In the genomic region with DNA sequence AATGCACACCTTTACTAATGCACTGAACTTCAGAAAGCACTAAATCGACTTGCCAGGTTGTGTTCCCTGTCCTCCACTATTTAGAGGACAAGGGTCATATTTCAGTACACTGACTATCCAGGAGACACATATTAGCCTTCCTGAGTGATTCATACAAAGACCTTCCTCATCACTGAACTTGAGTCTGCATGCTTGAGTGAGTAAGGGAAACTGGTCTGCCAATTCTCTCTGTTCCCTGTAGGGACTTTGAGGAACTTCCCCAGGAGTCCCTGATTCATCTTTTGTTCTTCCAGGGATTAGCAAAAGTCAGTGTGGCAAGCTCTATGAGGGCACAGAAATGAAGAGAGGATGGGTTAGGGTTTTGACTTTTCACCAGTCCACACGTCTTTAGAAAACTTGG, we compare ENCODE assay signal across 20 cellular contexts.
DNase-seq lines count a peak whose midpoint lies in the region; ATAC-seq and TF ChIP-seq lines count a peak whose summit lies in the region.
"Had no signal": no experiment of that assay in that cellular context is flagged by ENCODE, and none has a peak within 500 bp of the region (broad histone marks: within the 10 kb centered on the region; RNA-seq: fewer than 3 reads in every experiment).

No MANE protein-coding gene starts in this region.

- CTCF ChIA-PET in MCF 10A (lab: Yijun Ruan, JAX), result no interaction called here

- no peaks in the 10 kb centered on the region for H3K9me3 ChIP-seq in breast epithelium
- no peaks in the 10 kb centered on the region for H3K9me3 ChIP-seq in upper lobe of right lung
- H3K9me3 ChIP-seq: SK-N-SH, upper lobe of left lung had no signal

- no peaks in the 10 kb centered on the region for H3K27me3 Mint-ChIP-seq in MCF 10A (ENCODE audit: insufficient read depth, unreplicated experiment)
- H3K27me3 Mint-ChIP-seq: activated CD4-positive, alpha-beta T cell treated with anti-CD3 and anti-CD28 coated beads, Interleukin-2, amount 10 ng/mL, durations not matched to agents 7 days and 5 days; activated naive CD8-positive, alpha-beta T cell treated with anti-CD3 and anti-CD28 coated beads for 36 hours; CD4-positive, CD25-positive, alpha-beta regulatory T cell; stimulated activated memory B cell treated with anti-CD40 and anti-IgM and Interleukin-4, amounts not matched to agents 10 μg/mL and 1 μg/mL and 100 μg/mL, for 72 hours had no signal

- TF ChIP-seq CTCF in MCF 10A (IDR thresholded peaks at IDR 0.05; ENCODE audit: unreplicated experiment), result no peak
- no peak for TF ChIP-seq CTCF in breast epithelium (IDR thresholded peaks at IDR 0.05)
- no peak for TF ChIP-seq CTCF in astrocyte of the spinal cord (IDR thresholded peaks at IDR 0.05; ENCODE audit: low read depth, low read length)
- no peak for TF ChIP-seq CTCF in upper lobe of right lung (IDR thresholded peaks at IDR 0.05)
- TF ChIP-seq CTCF in GM10266 (IDR thresholded peaks at IDR 0.05; ENCODE audit: control insufficient read depth, insufficient read depth, low read depth, missing control alignments), result no peak

- H3K4me3 ChIP-seq in breast epithelium (no peak overlapping the region), astrocyte of the spinal cord (ENCODE audit: low read depth, low read length) (no peak overlapping the region), upper lobe of right lung (no peak overlapping the region)
- H3K4me3 ChIP-seq: PC-9, upper lobe of left lung had no signal

- no peaks in the 10 kb centered on the region for H3K36me3 Mint-ChIP-seq in MCF 10A (ENCODE audit: insufficient read depth, unreplicated experiment)
- H3K36me3 Mint-ChIP-seq: activated naive CD8-positive, alpha-beta T cell treated with anti-CD3 and anti-CD28 coated beads for 36 hours; CD4-positive, CD25-positive, alpha-beta regulatory T cell; stimulated activated memory B cell treated with anti-CD40 and anti-IgM and Interleukin-4, amounts not matched to agents 10 μg/mL and 1 μg/mL and 100 μg/mL, for 72 hours had no signal

- H3K9me3 Mint-ChIP-seq in MCF 10A (ENCODE audit: unreplicated experiment), result no peaks in the 10 kb centered on the region
- H3K9me3 Mint-ChIP-seq: activated CD4-positive, alpha-beta T cell treated with anti-CD3 and anti-CD28 coated beads, Interleukin-2, amount 10 ng/mL, durations not matched to agents 7 days and 5 days; activated naive CD8-positive, alpha-beta T cell treated with anti-CD3 and anti-CD28 coated beads for 36 hours; stimulated activated memory B cell treated with anti-CD40 and anti-IgM and Interleukin-4, amounts not matched to agents 10 μg/mL and 1 μg/mL and 100 μg/mL, for 72 hours had no signal

- H3K27me3 ChIP-seq in breast epithelium (no peaks in the 10 kb centered on the region), upper lobe of right lung (no peaks in the 10 kb centered on the region)
- H3K27me3 ChIP-seq: upper lobe of left lung had no signal

- BruUV-seq in MCF 10A (replicated peaks; lab: Mats Ljungman, UMichigan), result no TSS peak

- ATAC-seq in upper lobe of right lung, result peak; percentile 59
- ATAC-seq: stimulated activated memory B cell treated with anti-CD40 and anti-IgM and Interleukin-4, amounts not matched to agents 10 μg/mL and 1 μg/mL and 100 μg/mL, for 72 hours had no signal

- no peak for TF ChIP-seq POLR2A in breast epithelium (IDR thresholded peaks at IDR 0.05)

- no peaks in the 10 kb centered on the region for H3K36me3 ChIP-seq in breast epithelium
- no peaks in the 10 kb centered on the region for H3K36me3 ChIP-seq in upper lobe of right lung
- H3K36me3 ChIP-seq: upper lobe of left lung had no signal

- POLR2A ChIA-PET in MCF 10A (lab: Yijun Ruan, JAX), result no interaction called here

- H3K4me1 ChIP-seq in breast epithelium (no peaks in the 10 kb centered on the region), upper lobe of right lung (no peaks in the 10 kb centered on the region)
- H3K4me1 ChIP-seq: parathyroid adenoma, upper lobe of left lung had no signal

- no peak overlapping the region for H3K27ac Mint-ChIP-seq in MCF 10A (ENCODE audit: low read depth, unreplicated experiment)
- H3K27ac Mint-ChIP-seq: activated CD4-positive, alpha-beta T cell treated with anti-CD3 and anti-CD28 coated beads, Interleukin-2, amount 10 ng/mL, durations not matched to agents 7 days and 5 days; activated naive CD8-positive, alpha-beta T cell treated with anti-CD3 and anti-CD28 coated beads for 36 hours; CD4-positive, CD25-positive, alpha-beta regulatory T cell; stimulated activated memory B cell treated with anti-CD40 and anti-IgM and Interleukin-4, amounts not matched to agents 10 μg/mL and 1 μg/mL and 100 μg/mL, for 72 hours had no signal

- no peaks in the 10 kb centered on the region for H3K4me1 Mint-ChIP-seq in MCF 10A (ENCODE audit: insufficient read depth, unreplicated experiment)
- H3K4me1 Mint-ChIP-seq: CD4-positive, CD25-positive, alpha-beta regulatory T cell had no signal

- peak; percentile 58 for DNase-seq in MCF 10A (ENCODE audit: unreplicated experiment)
- DNase-seq in breast epithelium (ENCODE audit: low spot score in 2 of 2), result no peak
- peak; percentile 10 for DNase-seq in astrocyte of the spinal cord (ENCODE audit: low read depth, low spot score)
- peak; percentile 63 for DNase-seq in islet precursor cell
- no peak for DNase-seq in upper lobe of right lung
- DNase-seq in activated CD4-positive, alpha-beta T cell treated with anti-CD3 and anti-CD28 coated beads, Interleukin-2, amount 50 U/mL, for 1 hour, result no peak
- no peak for DNase-seq in GM10266 (ENCODE audit: extremely low spot score)
- no peak for DNase-seq in medulla oblongata (ENCODE audit: extremely low spot score)
- DNase-seq: 8988T; activated CD4-positive, alpha-beta T cell treated with anti-CD3 and anti-CD28 coated beads, Interleukin-2, amount 10 ng/mL, durations not matched to agents 7 days and 5 days; activated naive CD8-positive, alpha-beta T cell treated with anti-CD3 and anti-CD28 coated beads for 36 hours; activated T-cell treated with anti-CD3 and anti-CD28 coated beads, Interleukin-2, amount 50 U/mL, for 1 hour; CD4-positive, CD25-positive, alpha-beta regulatory T cell; kidney; NCI-H1092 treated with DMSO at 0.1 percent for 48 hours; PC-9; SK-N-SH; upper lobe of left lung had no signal

- no peak overlapping the region for H3K4me3 Mint-ChIP-seq in MCF 10A (ENCODE audit: unreplicated experiment)
- H3K4me3 Mint-ChIP-seq: activated CD4-positive, alpha-beta T cell treated with anti-CD3 and anti-CD28 coated beads, Interleukin-2, amount 10 ng/mL, durations not matched to agents 7 days and 5 days; activated naive CD8-positive, alpha-beta T cell treated with anti-CD3 and anti-CD28 coated beads for 36 hours; CD4-positive, CD25-positive, alpha-beta regulatory T cell; stimulated activated memory B cell treated with anti-CD40 and anti-IgM and Interleukin-4, amounts not matched to agents 10 μg/mL and 1 μg/mL and 100 μg/mL, for 72 hours had no signal

- intact Hi-C loops in MCF 10A (cut with micrococcal nuclease), result no loop called here
- intact Hi-C loops in breast epithelium (cut with DNase I; ENCODE audit: low total_unique reads), result no loop called here
- intact Hi-C loops in upper lobe of right lung (cut with DNase I), result no loop called here

- H3K27ac ChIP-seq in breast epithelium (no peak overlapping the region), upper lobe of right lung (no peak overlapping the region)
- H3K27ac ChIP-seq: parathyroid adenoma, PC-9, upper lobe of left lung had no signal

- in situ Hi-C loops in astrocyte of the spinal cord (cut with HindIII; ENCODE audit: low sequenced_read_pairs), result no loop called here

Comparison
In these comparisons a context has a peak if more than half of its experiments do, and no peak if none do; other contexts are left out.
1. DNase-seq: peak in MCF 10A (single experiment), astrocyte of the spinal cord (single experiment) and islet precursor cell (single experiment); none in breast epithelium (0 of 2), upper lobe of right lung (single experiment), activated CD4-positive, alpha-beta T cell treated with anti-CD3 and anti-CD28 coated beads, Interleukin-2, amount 50 U/mL, for 1 hour (single experiment), GM10266 (single experiment) and medulla oblongata (single experiment).